Comparison of ENCODE assay signal across 8 cellular contexts in the genomic region with DNA sequence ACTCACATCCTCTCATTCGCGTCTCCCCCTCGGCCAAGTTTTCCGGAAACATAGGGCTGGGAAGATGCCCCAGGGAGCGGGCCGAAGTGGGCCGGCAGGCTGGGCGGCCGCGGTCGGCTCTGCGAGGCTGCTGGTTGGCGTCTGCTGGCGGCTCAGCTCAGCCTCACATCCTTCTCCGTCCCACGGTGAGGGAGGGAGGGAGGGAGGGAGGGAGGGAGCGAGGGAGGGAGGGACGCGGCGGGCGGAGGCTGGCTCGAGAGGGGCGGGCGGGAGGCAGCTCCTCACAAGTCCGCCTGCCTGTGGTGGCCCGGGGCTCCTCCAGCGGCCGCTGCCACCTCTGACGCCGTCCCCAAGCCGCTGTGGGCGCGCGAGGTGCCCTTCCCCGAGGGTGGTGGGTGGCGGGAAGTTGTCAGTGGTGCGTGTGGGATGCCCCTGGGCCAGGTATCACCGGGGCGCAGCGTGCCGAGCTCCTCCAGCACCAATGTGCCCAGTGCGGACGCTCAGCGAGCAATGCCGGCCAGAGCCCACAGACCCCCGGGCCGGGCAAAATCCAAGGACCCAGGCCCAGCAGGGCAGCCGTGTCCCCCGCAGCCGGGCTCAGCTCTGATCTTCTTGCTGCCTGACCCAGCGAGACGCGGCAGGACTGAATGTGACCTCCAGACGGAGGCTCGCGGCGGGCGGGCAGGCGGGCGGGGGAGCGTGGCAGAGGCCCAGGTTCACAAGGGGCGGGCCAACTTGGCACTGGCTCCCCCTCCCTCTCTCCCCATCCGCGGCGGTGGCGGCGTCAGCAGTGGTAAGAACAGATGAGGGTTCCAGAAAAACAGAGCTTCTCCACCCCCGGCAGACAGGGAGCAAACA.
A peak's percentile ranks its signal among the peaks of the same experiment; 100 is the strongest.
DNase-seq lines count a peak whose midpoint lies in the region; ATAC-seq and TF ChIP-seq lines count a peak whose summit lies in the region.

No MANE protein-coding gene starts in this region.

- POLR2A ChIA-PET in CD4-positive, alpha-beta memory T cell (lab: Charles Lee; ENCODE audit: partially characterized antibody) = interaction anchor here (0.6 to 2.2 kb wide), 4 partner anchors 65 to 177 kb away, joined by 3 to 6 read pairs (median 3); no protein-coding TSS in a partner anchor

- peak overlapping the region; percentile 31 for H3K27ac ChIP-seq in CD4-positive, alpha-beta memory T cell (ENCODE audit: low read depth, low read length)
- peak overlapping the region in 7 of 8 donors; percentile 38 to 93 (median 78) for H3K27ac ChIP-seq in spleen

- CTCF ChIA-PET in CD4-positive, alpha-beta memory T cell (lab: Charles Lee; ENCODE audit: partially characterized antibody) = interaction anchor here (1.0 to 1.4 kb wide), 3 partner anchors 10 to 376 kb away, joined by 4 read pairs; no protein-coding TSS in a partner anchor

- peak; percentile 61 to 84 (median 68) for DNase-seq in CD4-positive, alpha-beta memory T cell
- peak; percentile 79 for DNase-seq in MG63
- peak; percentile 80 for DNase-seq in activated CD4-positive, alpha-beta T cell treated with anti-CD3 and anti-CD28 coated beads for 48 hours
- peak; percentile 94 for DNase-seq in choroid plexus epithelial cell (ENCODE audit: low read depth)
- DNase-seq in kidney tubule cell (ENCODE audit: low spot score) = peak; percentile 90
- DNase-seq in spleen = peak; percentile 93
- DNase-seq in NCI-H748 (lab: John Stamatoyannopoulos, UW; ENCODE audit: unreplicated experiment) = no peak

- intact Hi-C loops in CD4-positive, alpha-beta memory T cell (cut with micrococcal nuclease) = loop anchor here (2.0 kb wide), 1 partner anchor 78 kb away; no protein-coding TSS in a partner anchor
- intact Hi-C loops in spleen (cut with DNase I; ENCODE audit: low total_unique reads) = no loop called here

- no peaks in the 10 kb centered on the region for H3K9me3 ChIP-seq in CD4-positive, alpha-beta memory T cell (ENCODE audit: control insufficient read depth in 1 of 2, low read length in 2 of 2)
- H3K9me3 ChIP-seq in MG63 (no peaks in the 10 kb centered on the region), spleen (no peaks in the 10 kb centered on the region)

- H3K27me3 Mint-ChIP-seq in CD4-positive, alpha-beta memory T cell = no peaks in the 10 kb centered on the region

- TF ChIP-seq CTCF in choroid plexus epithelial cell (conservative IDR thresholded peaks at IDR 0.05; ENCODE audit: low read depth, low read length) (no peak), spleen (IDR thresholded peaks at IDR 0.05 in 8 of 11, conservative IDR thresholded peaks at IDR 0.05 in 3 of 11) (no peak)

- H3K9me3 Mint-ChIP-seq in CD4-positive, alpha-beta memory T cell = no peaks in the 10 kb centered on the region

- peaks cover 11% of the 10 kb centered on the region for H3K36me3 ChIP-seq in CD4-positive, alpha-beta memory T cell (ENCODE audit: insufficient read depth, low read length)
- H3K36me3 ChIP-seq in MG63 (peaks cover 34% of the 10 kb centered on the region), spleen (peaks cover 0 to 39% (median 23%) of the 10 kb centered on the region in 6 donors)

- TF ChIP-seq POLR2A in spleen (IDR thresholded peaks at IDR 0.05) = no peak

- peaks cover 8 to 35% (median 24%) of the 10 kb centered on the region in 4 donors for H3K4me1 Mint-ChIP-seq in CD4-positive, alpha-beta memory T cell

- peaks cover 27% of the 10 kb centered on the region for H3K4me1 ChIP-seq in CD4-positive, alpha-beta memory T cell (ENCODE audit: insufficient read depth, low read length)
- peaks cover 48 to 100% (median 88%) of the 10 kb centered on the region in 6 donors for H3K4me1 ChIP-seq in spleen

- peaks cover 0 to 15% of the 10 kb centered on the region in 2 donors for H3K36me3 Mint-ChIP-seq in CD4-positive, alpha-beta memory T cell

- H3K27me3 ChIP-seq in CD4-positive, alpha-beta memory T cell (ENCODE audit: insufficient read depth, low read length) = no peaks in the 10 kb centered on the region
- H3K27me3 ChIP-seq in MG63 (no peaks in the 10 kb centered on the region), spleen (replicated peaks in 1 of 7) (no peaks in the 10 kb centered on the region)

- ATAC-seq in HG03175 (IDR thresholded peaks at IDR 0.05; ENCODE audit: unreplicated experiment) = no peak

- peak overlapping the region; percentile 62 to 81 (median 70) for H3K4me3 Mint-ChIP-seq in CD4-positive, alpha-beta memory T cell

- H3K4me3 ChIP-seq in CD4-positive, alpha-beta memory T cell (ENCODE audit: low read length in 2 of 2) = no peak overlapping the region
- H3K4me3 ChIP-seq in MG63 (peak overlapping the region; percentile 42), choroid plexus epithelial cell (ENCODE audit: low read depth, low read length) (peak overlapping the region; percentile 74), spleen (peak overlapping the region; percentile 18 to 62 (median 38))

- H3K27ac Mint-ChIP-seq in CD4-positive, alpha-beta memory T cell = peak overlapping the region in 6 of 7 donors; percentile 37 to 79 (median 68)

- 6 to 21% (median 16%) methylated on average over 22 to 68 of the region's 68 CpGs for WGBS in spleen, 5 donors

Comparison
In these comparisons a context has a peak if more than half of its experiments do, and no peak if none do; other contexts are left out.
1. H3K4me3 ChIP-seq: peak in MG63 (single experiment), choroid plexus epithelial cell (single experiment) and spleen (8 of 8); none in CD4-positive, alpha-beta memory T cell (0 of 2).